ENCODE assay signal across 19 cellular contexts in genomic region chr7:36305226-36305625, GRCh38.
"Had no signal": no experiment of that assay in that cellular context is flagged by ENCODE, and none has a peak within 500 bp of the region (broad histone marks: within the 10 kb centered on the region; RNA-seq: fewer than 3 reads in every experiment).

No MANE protein-coding gene starts in this region.

- DNase-seq: activated gamma-delta T cell; activated naive CD4-positive, alpha-beta T cell treated with anti-CD3 and anti-CD28 coated beads, Interleukin-2, amount 50 U/mL, for 16 hours; activated T-cell treated with anti-CD3 and anti-CD28 coated beads, Interleukin-2, amount 50 U/mL, for 72 hours; effector CD4-positive, alpha-beta T cell; heart right ventricle; islet precursor cell; lower lobe of right lung; posterior cingulate gyrus; stimulated activated CD4-positive, alpha-beta T cell treated with anti-CD3 and anti-CD28 coated beads, Interleukin-4, amount 100 ng/mL, for 24 hours; stimulated activated naive CD4-positive, alpha-beta T cell treated with Interleukin-2 at 50 U/mL for 16 hours; T-helper 1 cell; T-helper 9 cell had no signal

- H3K27ac ChIP-seq: adrenal gland had no signal

- H3K27me3 Mint-ChIP-seq: dendritic cell treated with granulocyte-macrophage colony-stimulating factor and Interleukin-4, amounts not matched to agents 40 ng/mL and 50 ng/mL, for 4 days; naive thymus-derived CD4-positive, alpha-beta T cell had no signal

- H3K27me3 ChIP-seq: adrenal gland, breast epithelium, heart right ventricle, tibial artery had no signal

- H3K4me3 Mint-ChIP-seq: activated T-cell treated with anti-CD3 and anti-CD28 coated beads, Interleukin-2, amount 50 U/mL, for 72 hours; dendritic cell treated with granulocyte-macrophage colony-stimulating factor and Interleukin-4, amounts not matched to agents 40 ng/mL and 50 ng/mL, for 4 days; naive thymus-derived CD4-positive, alpha-beta T cell; neural crest cell; WTC11 had no signal

- H3K4me3 ChIP-seq: adrenal gland, breast epithelium, heart right ventricle, lower lobe of right lung, tibial artery had no signal

- ATAC-seq: activated T-cell treated with anti-CD3 and anti-CD28 coated beads, Interleukin-2, amount 50 U/mL, for 72 hours; heart right ventricle; lower lobe of right lung; naive thymus-derived CD4-positive, alpha-beta T cell; WTC11 had no signal

- H3K36me3 Mint-ChIP-seq: WTC11 had no signal

- H3K27ac Mint-ChIP-seq: activated T-cell treated with anti-CD3 and anti-CD28 coated beads, Interleukin-2, amount 50 U/mL, for 72 hours; dendritic cell treated with granulocyte-macrophage colony-stimulating factor and Interleukin-4, amounts not matched to agents 40 ng/mL and 50 ng/mL, for 4 days; naive thymus-derived CD4-positive, alpha-beta T cell; WTC11 had no signal

- H3K9me3 Mint-ChIP-seq: activated T-cell treated with anti-CD3 and anti-CD28 coated beads, Interleukin-2, amount 50 U/mL, for 72 hours; dendritic cell treated with granulocyte-macrophage colony-stimulating factor and Interleukin-4, amounts not matched to agents 40 ng/mL and 50 ng/mL, for 4 days; neural crest cell; WTC11 had no signal

- H3K9me3 ChIP-seq: adrenal gland, breast epithelium, heart right ventricle, lower lobe of right lung, tibial artery had no signal

- H3K36me3 ChIP-seq: adrenal gland, breast epithelium had no signal
